ENCODE assay signal across 1 cellular context in genomic region chrX:24025741-24026402, GRCh38.
TF ChIP-seq lines count a peak whose summit lies in the region.

No MANE protein-coding gene starts in this region.

TF ChIP-seq in HepG2, 621 proteins besides CTCF, POLR2A, EP300 and RAD21 (continued from another document and continues in another):
- no peak for TF ChIP-seq RNF219 (CRISPR knock-in tag; IDR thresholded peaks at IDR 0.05)
- TF ChIP-seq EHMT2 (IDR thresholded peaks at IDR 0.05; ENCODE audit: borderline replicate concordance, low read depth, low read length) = no peak
- no peak for TF ChIP-seq HDAC6 (IDR thresholded peaks at IDR 0.05; ENCODE audit: low read depth, low read length)
- no peak for TF ChIP-seq FOXP1 (IDR thresholded peaks at IDR 0.05)
- TF ChIP-seq FOXP1 (CRISPR knock-in tag; IDR thresholded peaks at IDR 0.05) = no peak
- no peak for TF ChIP-seq ZNF256 (CRISPR knock-in tag; conservative IDR thresholded peaks at IDR 0.05)
- no peak for TF ChIP-seq ZNF790 (CRISPR knock-in tag; IDR thresholded peaks at IDR 0.05; ENCODE audit: borderline replicate concordance)
- TF ChIP-seq ZEB1 (IDR thresholded peaks at IDR 0.05; ENCODE audit: insufficient replicate concordance, low read depth) = no peak
- no peak for TF ChIP-seq ATF1 (CRISPR knock-in tag; IDR thresholded peaks at IDR 0.05)
- TF ChIP-seq ZNF687 (CRISPR knock-in tag; IDR thresholded peaks at IDR 0.05) = peak; percentile 62
- no peak for TF ChIP-seq NR2F1 (CRISPR knock-in tag; IDR thresholded peaks at IDR 0.05)
- no peak for TF ChIP-seq RFX3 (CRISPR knock-in tag; IDR thresholded peaks at IDR 0.05)
- no peak for TF ChIP-seq ZNF558 (CRISPR knock-in tag; IDR thresholded peaks at IDR 0.05; ENCODE audit: borderline replicate concordance)
- no peak for TF ChIP-seq ZKSCAN8 (CRISPR knock-in tag; IDR thresholded peaks at IDR 0.05; ENCODE audit: borderline replicate concordance)
- TF ChIP-seq ATF7 (IDR thresholded peaks at IDR 0.05) = peak; percentile 65
- no peak for TF ChIP-seq ATF7 (CRISPR knock-in tag; IDR thresholded peaks at IDR 0.05)
- peak; percentile 48 for TF ChIP-seq HOXA3 (CRISPR knock-in tag; IDR thresholded peaks at IDR 0.05)
- TF ChIP-seq ATF5 (CRISPR knock-in tag; IDR thresholded peaks at IDR 0.05; ENCODE audit: low read depth) = no peak
- peak; percentile 28; the same call in 1 of the 2 replicates for TF ChIP-seq YEATS4 (CRISPR knock-in tag; IDR thresholded peaks at IDR 0.05; ENCODE audit: borderline replicate concordance)
- no peak for TF ChIP-seq MAZ (IDR thresholded peaks at IDR 0.05; ENCODE audit: borderline replicate concordance, low read depth, low read length)
- 0 out of 2 replicates have a peak, but pooled peaks have one; percentile 14 for TF ChIP-seq MAZ (CRISPR knock-in tag; IDR thresholded peaks at IDR 0.05; ENCODE audit: low read depth)
- TF ChIP-seq HNRNPK (IDR thresholded peaks at IDR 0.05; ENCODE audit: low read depth, low read length, poor library complexity, severe bottlenecking) = peak; percentile 21
- TF ChIP-seq CEBPG (CRISPR knock-in tag; IDR thresholded peaks at IDR 0.05) = peak; percentile 68
- no peak for TF ChIP-seq ZNF672 (CRISPR knock-in tag; IDR thresholded peaks at IDR 0.05)
- peak; percentile 2; the same call in 1 of the 2 replicates for TF ChIP-seq ZNF574 (CRISPR knock-in tag; IDR thresholded peaks at IDR 0.05)
- no peak for TF ChIP-seq ZNF136 (CRISPR knock-in tag; IDR thresholded peaks at IDR 0.05; ENCODE audit: low read depth)
- no peak for TF ChIP-seq ZNF709 (CRISPR knock-in tag; IDR thresholded peaks at IDR 0.05)
- TF ChIP-seq ZHX1 (CRISPR knock-in tag; IDR thresholded peaks at IDR 0.05; ENCODE audit: low read depth) = 0 out of 2 replicates have a peak, but pooled peaks have one; percentile 27
- TF ChIP-seq SRSF9 (IDR thresholded peaks at IDR 0.05; ENCODE audit: borderline replicate concordance, insufficient read depth, low read depth, low read length, poor library complexity, severe bottlenecking) = no peak
- TF ChIP-seq ERF (CRISPR knock-in tag; IDR thresholded peaks at IDR 0.05) = no peak
- TF ChIP-seq HDAC2 (CRISPR knock-in tag; IDR thresholded peaks at IDR 0.05) = no peak
- TF ChIP-seq CREB1 (IDR thresholded peaks at IDR 0.05) = no peak
- TF ChIP-seq CREB1 (CRISPR knock-in tag; IDR thresholded peaks at IDR 0.05) = peak; percentile 42
- TF ChIP-seq ZNF619 (CRISPR knock-in tag; IDR thresholded peaks at IDR 0.05) = no peak
- no peak for TF ChIP-seq ARHGAP35 (CRISPR knock-in tag; IDR thresholded peaks at IDR 0.05; ENCODE audit: borderline replicate concordance)
- TF ChIP-seq MAF1 (CRISPR knock-in tag; IDR thresholded peaks at IDR 0.05; ENCODE audit: borderline replicate concordance) = no peak
- TF ChIP-seq SMARCE1 (IDR thresholded peaks at IDR 0.05; ENCODE audit: borderline replicate concordance) = no peak
- TF ChIP-seq ZSCAN29 (CRISPR knock-in tag; conservative IDR thresholded peaks at IDR 0.05) = no peak
- TF ChIP-seq PRPF4 (IDR thresholded peaks at IDR 0.05; ENCODE audit: low read depth, low read length, poor library complexity, severe bottlenecking) = no peak
- no peak for TF ChIP-seq ZNF33B (CRISPR knock-in tag; IDR thresholded peaks at IDR 0.05)
- TF ChIP-seq SRSF1 (optimal IDR thresholded peaks at IDR 0.05; ENCODE audit: low read depth, low read length) = no peak
- TF ChIP-seq MEF2D (CRISPR knock-in tag; IDR thresholded peaks at IDR 0.05) = no peak
- peak; percentile 79 for TF ChIP-seq ZBTB21 (CRISPR knock-in tag; IDR thresholded peaks at IDR 0.05)
- TF ChIP-seq GABPB1 (CRISPR knock-in tag; IDR thresholded peaks at IDR 0.05) = peak; percentile 43
- no peak for TF ChIP-seq MXD1 (CRISPR knock-in tag; IDR thresholded peaks at IDR 0.05)
- TF ChIP-seq ZBTB7A (CRISPR knock-in tag; IDR thresholded peaks at IDR 0.05) = no peak
- TF ChIP-seq ZSCAN20 (CRISPR knock-in tag; IDR thresholded peaks at IDR 0.05; ENCODE audit: borderline replicate concordance) = no peak
- TF ChIP-seq AGO2 (optimal IDR thresholded peaks at IDR 0.05; ENCODE audit: low read depth, low read length) = peak; percentile 34
- no peak for TF ChIP-seq E2F5 (CRISPR knock-in tag; conservative IDR thresholded peaks at IDR 0.05)
- TF ChIP-seq KMT2B (CRISPR knock-in tag; IDR thresholded peaks at IDR 0.05) = 0 out of 2 replicates have a peak, but pooled peaks have one; percentile 8
- TF ChIP-seq ZNF879 (CRISPR knock-in tag; IDR thresholded peaks at IDR 0.05) = no peak
- TF ChIP-seq SRF (IDR thresholded peaks at IDR 0.05; ENCODE audit: low read depth, low read length) = no peak
- no peak for TF ChIP-seq NFYC (CRISPR knock-in tag; IDR thresholded peaks at IDR 0.05)
- TF ChIP-seq KLF6 (CRISPR knock-in tag; IDR thresholded peaks at IDR 0.05) = no peak
- TF ChIP-seq PRMT3 (CRISPR knock-in tag; IDR thresholded peaks at IDR 0.05; ENCODE audit: borderline replicate concordance, low read depth) = no peak
